1 cellular context compared by ENCODE assay signal in the genomic region with DNA sequence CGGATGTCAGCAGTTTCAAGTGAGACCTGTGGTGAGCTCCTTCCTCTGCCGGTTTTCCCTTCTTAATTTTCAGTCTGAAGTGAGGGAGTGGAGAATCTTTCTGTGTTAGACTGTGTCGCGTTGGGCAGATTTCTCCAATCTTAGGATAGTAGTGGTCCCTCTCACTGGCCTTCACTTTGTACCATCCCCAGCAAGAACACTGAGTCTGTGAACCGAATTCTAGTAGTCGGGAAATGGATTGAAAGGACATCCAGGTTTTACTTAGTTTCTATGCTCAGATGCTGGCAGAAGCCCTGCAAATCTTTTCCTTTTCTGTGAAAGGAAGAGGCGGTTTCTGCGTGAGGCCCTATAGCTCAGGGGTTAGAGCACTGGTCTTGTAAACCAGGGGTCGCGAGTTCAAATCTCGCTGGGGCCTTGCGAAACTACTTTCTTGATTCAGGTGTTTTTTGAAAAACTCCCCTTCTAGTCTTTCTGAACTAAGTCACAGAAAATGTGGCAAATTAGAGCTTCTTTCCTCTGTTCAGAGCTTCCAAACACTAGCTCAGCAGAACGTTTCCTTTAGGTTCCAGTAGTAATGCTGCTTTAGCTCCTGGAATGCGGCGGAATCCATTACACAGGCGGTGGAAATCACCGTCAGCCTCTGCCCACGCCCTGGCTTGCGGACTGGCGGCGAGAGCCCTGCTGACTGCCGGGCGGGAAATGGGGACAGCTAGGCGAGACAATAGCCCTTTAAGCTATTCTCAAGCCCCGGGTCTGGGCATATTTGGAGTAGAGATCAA.
TF ChIP-seq lines count a peak whose summit lies in the region.

No MANE protein-coding gene starts in this region.

TF ChIP-seq in HepG2, 621 proteins besides CTCF, POLR2A, EP300 and RAD21 (continued from another document and continues in another):
- TF ChIP-seq, protein P1, sequence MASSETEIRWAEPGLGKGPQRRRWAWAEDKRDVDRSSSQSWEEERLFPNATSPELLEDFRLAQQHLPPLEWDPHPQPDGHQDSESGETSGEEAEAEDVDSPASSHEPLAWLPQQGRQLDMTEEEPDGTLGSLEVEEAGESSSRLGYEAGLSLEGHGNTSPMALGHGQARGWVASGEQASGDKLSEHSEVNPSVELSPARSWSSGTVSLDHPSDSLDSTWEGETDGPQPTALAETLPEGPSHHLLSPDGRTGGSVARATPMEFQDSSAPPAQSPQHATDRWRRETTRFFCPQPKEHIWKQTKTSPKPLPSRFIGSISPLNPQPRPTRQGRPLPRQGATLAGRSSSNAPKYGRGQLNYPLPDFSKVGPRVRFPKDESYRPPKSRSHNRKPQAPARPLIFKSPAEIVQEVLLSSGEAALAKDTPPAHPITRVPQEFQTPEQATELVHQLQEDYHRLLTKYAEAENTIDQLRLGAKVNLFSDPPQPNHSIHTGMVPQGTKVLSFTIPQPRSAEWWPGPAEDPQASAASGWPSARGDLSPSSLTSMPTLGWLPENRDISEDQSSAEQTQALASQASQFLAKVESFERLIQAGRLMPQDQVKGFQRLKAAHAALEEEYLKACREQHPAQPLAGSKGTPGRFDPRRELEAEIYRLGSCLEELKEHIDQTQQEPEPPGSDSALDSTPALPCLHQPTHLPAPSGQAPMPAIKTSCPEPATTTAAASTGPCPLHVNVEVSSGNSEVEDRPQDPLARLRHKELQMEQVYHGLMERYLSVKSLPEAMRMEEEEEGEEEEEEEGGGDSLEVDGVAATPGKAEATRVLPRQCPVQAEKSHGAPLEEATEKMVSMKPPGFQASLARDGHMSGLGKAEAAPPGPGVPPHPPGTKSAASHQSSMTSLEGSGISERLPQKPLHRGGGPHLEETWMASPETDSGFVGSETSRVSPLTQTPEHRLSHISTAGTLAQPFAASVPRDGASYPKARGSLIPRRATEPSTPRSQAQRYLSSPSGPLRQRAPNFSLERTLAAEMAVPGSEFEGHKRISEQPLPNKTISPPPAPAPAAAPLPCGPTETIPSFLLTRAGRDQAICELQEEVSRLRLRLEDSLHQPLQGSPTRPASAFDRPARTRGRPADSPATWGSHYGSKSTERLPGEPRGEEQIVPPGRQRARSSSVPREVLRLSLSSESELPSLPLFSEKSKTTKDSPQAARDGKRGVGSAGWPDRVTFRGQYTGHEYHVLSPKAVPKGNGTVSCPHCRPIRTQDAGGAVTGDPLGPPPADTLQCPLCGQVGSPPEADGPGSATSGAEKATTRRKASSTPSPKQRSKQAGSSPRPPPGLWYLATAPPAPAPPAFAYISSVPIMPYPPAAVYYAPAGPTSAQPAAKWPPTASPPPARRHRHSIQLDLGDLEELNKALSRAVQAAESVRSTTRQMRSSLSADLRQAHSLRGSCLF (CRISPR knock-in tag; IDR thresholded peaks at IDR 0.05; ENCODE audit: borderline replicate concordance) = no peak; the same call in 1 of the 2 replicates
- no peak for TF ChIP-seq KDM4B (CRISPR knock-in tag; IDR thresholded peaks at IDR 0.05)
- peak; percentile 62 for TF ChIP-seq ELF3 (CRISPR knock-in tag; IDR thresholded peaks at IDR 0.05)
- TF ChIP-seq, protein P2, sequence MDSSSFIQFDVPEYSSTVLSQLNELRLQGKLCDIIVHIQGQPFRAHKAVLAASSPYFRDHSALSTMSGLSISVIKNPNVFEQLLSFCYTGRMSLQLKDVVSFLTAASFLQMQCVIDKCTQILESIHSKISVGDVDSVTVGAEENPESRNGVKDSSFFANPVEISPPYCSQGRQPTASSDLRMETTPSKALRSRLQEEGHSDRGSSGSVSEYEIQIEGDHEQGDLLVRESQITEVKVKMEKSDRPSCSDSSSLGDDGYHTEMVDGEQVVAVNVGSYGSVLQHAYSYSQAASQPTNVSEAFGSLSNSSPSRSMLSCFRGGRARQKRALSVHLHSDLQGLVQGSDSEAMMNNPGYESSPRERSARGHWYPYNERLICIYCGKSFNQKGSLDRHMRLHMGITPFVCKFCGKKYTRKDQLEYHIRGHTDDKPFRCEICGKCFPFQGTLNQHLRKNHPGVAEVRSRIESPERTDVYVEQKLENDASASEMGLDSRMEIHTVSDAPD (CRISPR knock-in tag; IDR thresholded peaks at IDR 0.05) = no peak; the same call in 1 of the 2 replicates
- TF ChIP-seq PHF8 (CRISPR knock-in tag; IDR thresholded peaks at IDR 0.05) = peak; percentile 33
- TF ChIP-seq, protein P3, sequence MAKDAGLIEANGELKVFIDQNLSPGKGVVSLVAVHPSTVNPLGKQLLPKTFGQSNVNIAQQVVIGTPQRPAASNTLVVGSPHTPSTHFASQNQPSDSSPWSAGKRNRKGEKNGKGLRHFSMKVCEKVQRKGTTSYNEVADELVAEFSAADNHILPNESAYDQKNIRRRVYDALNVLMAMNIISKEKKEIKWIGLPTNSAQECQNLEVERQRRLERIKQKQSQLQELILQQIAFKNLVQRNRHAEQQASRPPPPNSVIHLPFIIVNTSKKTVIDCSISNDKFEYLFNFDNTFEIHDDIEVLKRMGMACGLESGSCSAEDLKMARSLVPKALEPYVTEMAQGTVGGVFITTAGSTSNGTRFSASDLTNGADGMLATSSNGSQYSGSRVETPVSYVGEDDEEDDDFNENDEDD (CRISPR knock-in tag; IDR thresholded peaks at IDR 0.05; ENCODE audit: borderline replicate concordance) = peak; percentile 29; the same call in 1 of the 2 replicates
- TF ChIP-seq, protein P4, sequence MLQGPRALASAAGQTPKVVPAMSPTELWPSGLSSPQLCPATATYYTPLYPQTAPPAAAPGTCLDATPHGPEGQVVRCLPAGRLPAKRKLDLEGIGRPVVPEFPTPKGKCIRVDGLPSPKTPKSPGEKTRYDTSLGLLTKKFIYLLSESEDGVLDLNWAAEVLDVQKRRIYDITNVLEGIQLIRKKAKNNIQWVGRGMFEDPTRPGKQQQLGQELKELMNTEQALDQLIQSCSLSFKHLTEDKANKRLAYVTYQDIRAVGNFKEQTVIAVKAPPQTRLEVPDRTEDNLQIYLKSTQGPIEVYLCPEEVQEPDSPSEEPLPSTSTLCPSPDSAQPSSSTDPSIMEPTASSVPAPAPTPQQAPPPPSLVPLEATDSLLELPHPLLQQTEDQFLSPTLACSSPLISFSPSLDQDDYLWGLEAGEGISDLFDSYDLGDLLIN (CRISPR knock-in tag; IDR thresholded peaks at IDR 0.05; ENCODE audit: borderline replicate concordance) = 0 out of 2 replicates have a peak, but pooled peaks have one; percentile 20
- no peak for TF ChIP-seq GLI4 (CRISPR knock-in tag; IDR thresholded peaks at IDR 0.05; ENCODE audit: borderline replicate concordance)
- TF ChIP-seq SP4 (CRISPR knock-in tag; IDR thresholded peaks at IDR 0.05) = no peak
- peak; percentile 18; the same call in 1 of the 2 replicates for TF ChIP-seq ZNF777 (CRISPR knock-in tag; IDR thresholded peaks at IDR 0.05)
- peak; percentile 72 for TF ChIP-seq PHF21A (CRISPR knock-in tag; IDR thresholded peaks at IDR 0.05)
- TF ChIP-seq HMG20A (CRISPR knock-in tag; IDR thresholded peaks at IDR 0.05; ENCODE audit: borderline replicate concordance) = no peak
- TF ChIP-seq SALL2 (CRISPR knock-in tag; IDR thresholded peaks at IDR 0.05) = peak; percentile 82; the same call in 1 of the 2 replicates
- no peak for TF ChIP-seq HHEX (CRISPR knock-in tag; IDR thresholded peaks at IDR 0.05)
- TF ChIP-seq MYC (CRISPR knock-in tag; IDR thresholded peaks at IDR 0.05; ENCODE audit: borderline replicate concordance) = peak; percentile 15; the same call in 1 of the 2 replicates
- TF ChIP-seq ZNF773 (CRISPR knock-in tag; IDR thresholded peaks at IDR 0.05; ENCODE audit: borderline replicate concordance) = no peak
- no peak for TF ChIP-seq CENPT (CRISPR knock-in tag; IDR thresholded peaks at IDR 0.05; ENCODE audit: low read depth)
- TF ChIP-seq SOX5 (CRISPR knock-in tag; IDR thresholded peaks at IDR 0.05; ENCODE audit: borderline replicate concordance) = peak; percentile 53
- TF ChIP-seq HNRNPK (IDR thresholded peaks at IDR 0.05; ENCODE audit: low read depth, low read length, poor library complexity, severe bottlenecking) = no peak
- peak; percentile 33; the same call in 1 of the 2 replicates for TF ChIP-seq HNF1A (IDR thresholded peaks at IDR 0.05; ENCODE audit: low read depth)
- 0 out of 2 replicates have a peak, but pooled peaks have one; percentile 56 for TF ChIP-seq HNF1A (CRISPR knock-in tag; IDR thresholded peaks at IDR 0.05; ENCODE audit: borderline replicate concordance)
- TF ChIP-seq NRL (CRISPR knock-in tag; IDR thresholded peaks at IDR 0.05; ENCODE audit: borderline replicate concordance) = 0 out of 2 replicates have a peak, but pooled peaks have one; percentile 44
- peak; percentile 57; the same call in 1 of the 2 replicates for TF ChIP-seq NFAT5 (CRISPR knock-in tag; IDR thresholded peaks at IDR 0.05)
- TF ChIP-seq ZBTB7B (CRISPR knock-in tag; IDR thresholded peaks at IDR 0.05) = peak; percentile 49
- TF ChIP-seq TOE1 (CRISPR knock-in tag; IDR thresholded peaks at IDR 0.05) = peak; percentile 74; the same call in 1 of the 2 replicates
- no peak for TF ChIP-seq CC2D1A (CRISPR knock-in tag; IDR thresholded peaks at IDR 0.05)
- TF ChIP-seq BCL3 (CRISPR knock-in tag; IDR thresholded peaks at IDR 0.05) = no peak
- peak; percentile 49 for TF ChIP-seq PRPF4 (IDR thresholded peaks at IDR 0.05; ENCODE audit: low read depth, low read length, poor library complexity, severe bottlenecking)
- TF ChIP-seq, protein P5, sequence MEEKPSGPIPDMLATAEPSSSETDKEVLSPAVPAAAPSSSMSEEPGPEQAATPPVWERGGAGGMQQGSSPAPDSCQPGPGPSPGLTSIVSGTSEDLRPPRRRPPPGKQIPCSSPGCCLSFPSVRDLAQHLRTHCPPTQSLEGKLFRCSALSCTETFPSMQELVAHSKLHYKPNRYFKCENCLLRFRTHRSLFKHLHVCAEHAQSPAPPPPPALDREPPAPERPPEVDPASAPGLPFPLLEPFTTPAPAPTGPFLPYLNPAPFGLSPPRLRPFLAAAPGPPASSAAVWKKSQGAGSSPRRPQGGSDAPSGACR (CRISPR knock-in tag; IDR thresholded peaks at IDR 0.05) = no peak
- TF ChIP-seq RFX5 (IDR thresholded peaks at IDR 0.05; ENCODE audit: low read depth, low read length) = peak; percentile 72; the same call in 1 of the 2 replicates
